ENCODE assay signal across 8 cellular contexts in genomic region chr4:56910172-56910967, GRCh38. TPM values are rescaled to one million over a fixed set of nuclear protein-coding genes. Genes with fewer than 3 reads are reported as not detected.
DNase-seq lines count a peak whose midpoint lies in the region; ATAC-seq, FAIRE-seq and TF ChIP-seq lines count a peak whose summit lies in the region.

No MANE protein-coding gene starts in this region.

- TF ChIP-seq POLR2A in sigmoid colon (IDR thresholded peaks at IDR 0.05) = no peak

- H3K9ac ChIP-seq in astrocyte (ENCODE audit: low read length) = peak overlapping the region; percentile 89

- H3K4me1 Mint-ChIP-seq in astrocyte (ENCODE audit: low read depth, unreplicated experiment) (peaks cover 24% of the 10 kb centered on the region), memory B cell (peaks cover 24% of the 10 kb centered on the region)

- H3K27me3 Mint-ChIP-seq in astrocyte (ENCODE audit: low read depth, unreplicated experiment) (peaks cover 10% of the 10 kb centered on the region), memory B cell (no peaks in the 10 kb centered on the region)

- H3K4me3 ChIP-seq in HEK293 (ENCODE audit: low read depth, low read length) (peak overlapping the region; percentile 72), astrocyte (ENCODE audit: insufficient read depth, low read depth, low read length) (peak overlapping the region; percentile 91), sigmoid colon (peak overlapping the region in 2 of 4 donors; percentile 75 to 98)

- POLR2A ChIA-PET in HEK293 (lab: Yijun Ruan, JAX) = interaction anchor here (0.6 kb wide), 1 partner anchor 18 kb away, joined by 11 read pairs; no protein-coding TSS in a partner anchor

- ATAC-seq in memory B cell (ENCODE audit: low read depth) = no peak
- ATAC-seq in HG02759 (IDR thresholded peaks at IDR 0.05; ENCODE audit: unreplicated experiment) = no peak
- ATAC-seq in HG02798 (IDR thresholded peaks at IDR 0.05; ENCODE audit: poor library complexity, unreplicated experiment) = no peak

- H3K36me3 Mint-ChIP-seq in astrocyte (ENCODE audit: low read depth, unreplicated experiment) (peaks cover 1% of the 10 kb centered on the region), memory B cell (peaks cover 2% of the 10 kb centered on the region)

- H3K27ac Mint-ChIP-seq in astrocyte (ENCODE audit: unreplicated experiment) = peak overlapping the region; percentile 90
- H3K27ac Mint-ChIP-seq in memory B cell = peak overlapping the region; percentile 95

- H3K4me1 ChIP-seq in HEK293 (ENCODE audit: control insufficient read depth, insufficient read depth, low read length) (no peaks in the 10 kb centered on the region), astrocyte (ENCODE audit: insufficient read depth, low read length) (peaks cover 4% of the 10 kb centered on the region), sigmoid colon (peaks cover 0 to 41% (median 37%) of the 10 kb centered on the region in 4 donors)

- H3K27me3 ChIP-seq in astrocyte (ENCODE audit: insufficient read depth, low read length) (peaks cover 6% of the 10 kb centered on the region), sigmoid colon (no peaks in the 10 kb centered on the region)

- no peak for TF ChIP-seq EP300 in sigmoid colon (IDR thresholded peaks at IDR 0.05)

- 42 to 54% methylated on average over 6 of the region's 6 CpGs for WGBS in sigmoid colon, 2 donors

- H3K27ac ChIP-seq in 22Rv1 = peak overlapping the region; percentile 94
- H3K27ac ChIP-seq in HEK293 (ENCODE audit: extremely low read depth, low read depth, low read length) = no peak overlapping the region
- no peak overlapping the region for H3K27ac ChIP-seq in astrocyte (ENCODE audit: low read depth, low read length)
- H3K27ac ChIP-seq in sigmoid colon = peak overlapping the region in 2 of 4 donors; percentile 95 to 97

- FAIRE-seq in astrocyte (lab: Jason Lieb, UNC) = no peak

- H2AFZ ChIP-seq in astrocyte (ENCODE audit: low read depth, low read length) = no peak overlapping the region

- DNase-seq in astrocyte (ENCODE audit: low read depth) (no peak), memory B cell (ENCODE audit: low spot score in 2 of 2) (no peak), sigmoid colon (no peak), amygdala (lab: John Stamatoyannopoulos, UW) (no peak)

- intact Hi-C loops in sigmoid colon (cut with DNase I) = loop anchor here (10.0 kb wide), 1 partner anchor 204 kb away; the partner anchor contains the start of gene IGFBP7

- TF ChIP-seq CTCF in 22Rv1 (IDR thresholded peaks at IDR 0.05) (no peak), HEK293 (tag by site-specific recombination; IDR thresholded peaks at IDR 0.05) (no peak), astrocyte (IDR thresholded peaks at IDR 0.05; ENCODE audit: insufficient read depth, low read depth, low read length) (no peak), sigmoid colon (IDR thresholded peaks at IDR 0.05) (no peak)

- H3K36me3 ChIP-seq in HEK293 (ENCODE audit: control insufficient read depth in 2 of 2, insufficient read depth in 1 of 2, low read length in 2 of 2) = peaks cover 0 to 8% of the 10 kb centered on the region in 2 experiments; a peak in 2 of 3 replicates
- H3K36me3 ChIP-seq in astrocyte (ENCODE audit: insufficient read depth, low read length) = peaks cover 6% of the 10 kb centered on the region
- peaks cover 0 to 2% (median 0%) of the 10 kb centered on the region in 4 donors for H3K36me3 ChIP-seq in sigmoid colon

- H3K4me2 ChIP-seq in astrocyte (ENCODE audit: low read length) = peak overlapping the region; percentile 95

- H3K4me3 Mint-ChIP-seq in astrocyte (ENCODE audit: unreplicated experiment) (peak overlapping the region; percentile 98), memory B cell (peak overlapping the region; percentile 57)

- CTCF ChIA-PET in HEK293 (lab: Yijun Ruan, JAX) = interaction anchor here (0.6 kb wide), 1 partner anchor 538 kb away, joined by 3 read pairs; no protein-coding TSS in a partner anchor

- H4K20me1 ChIP-seq in astrocyte (ENCODE audit: insufficient read depth, low read length) = peaks cover 59% of the 10 kb centered on the region

- H3K9me3 Mint-ChIP-seq in astrocyte (ENCODE audit: unreplicated experiment) (peaks cover 2% of the 10 kb centered on the region), memory B cell (no peaks in the 10 kb centered on the region)

- H3K9me3 ChIP-seq in HEK293 (ENCODE audit: control insufficient read depth, insufficient read depth, low read depth, low read length) (no peaks in the 10 kb centered on the region), astrocyte (ENCODE audit: insufficient read depth, low read depth, low read length) (no peaks in the 10 kb centered on the region), sigmoid colon (no peaks in the 10 kb centered on the region)

- H3K79me2 ChIP-seq in astrocyte (ENCODE audit: insufficient read depth, low read length) = peaks cover 66% of the 10 kb centered on the region

TF ChIP-seq in HEK293, 187 proteins besides CTCF, POLR2A, EP300 and RAD21:
- TF ChIP-seq MZF1 (tag by site-specific recombination; IDR thresholded peaks at IDR 0.05; ENCODE audit: borderline replicate concordance) (no peak), PRDM6 (tag by site-specific recombination; IDR thresholded peaks at IDR 0.05) (peak; percentile 59)

RNA-seq across cellular contexts. Expression of gene REST, which starts 2.7 kb away (rescaled TPM):
- total RNA-seq in astrocyte = 72.5 and 74.8 TPM in 2 replicates
- 10 to 100 TPM; 23.7 to 32.8 (median 26.3) TPM for total RNA-seq in sigmoid colon
- 1 to 10 TPM; 4.8 to 7.3 (median 5.8) TPM for polyA plus RNA-seq in sigmoid colon
